20 cellular contexts compared by ENCODE assay signal in the genomic region with DNA sequence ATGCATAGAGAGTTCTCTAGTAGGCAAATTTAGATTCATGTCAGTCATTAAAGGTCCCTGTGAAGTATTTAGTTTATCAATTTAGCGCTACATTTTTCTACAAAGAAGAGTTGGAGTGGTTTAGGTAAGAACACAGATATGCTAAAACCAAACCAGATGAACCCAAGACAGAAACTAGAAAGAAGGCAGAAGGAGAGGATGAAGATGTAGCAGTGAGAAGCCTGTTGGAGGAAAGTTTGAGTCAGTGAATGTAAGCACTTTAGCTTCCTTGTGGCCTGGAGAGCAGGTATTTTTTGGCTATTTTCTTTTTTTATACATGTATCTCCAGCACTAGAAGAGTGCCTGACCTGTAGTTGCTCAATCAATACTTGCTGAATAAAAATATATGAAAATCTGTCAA.
"Had no signal": no experiment of that assay in that cellular context is flagged by ENCODE, and none has a peak within 500 bp of the region (broad histone marks: within the 10 kb centered on the region; RNA-seq: fewer than 3 reads in every experiment).

No MANE protein-coding gene starts in this region.

- H3K36me3 ChIP-seq: cardiac muscle cell, prostate gland, right atrium auricular region, thoracic aorta, upper lobe of left lung had no signal

- H3K27me3 ChIP-seq: cardiac muscle cell, dorsolateral prefrontal cortex, hepatocyte, right atrium auricular region, upper lobe of left lung had no signal

- H3K36me3 Mint-ChIP-seq: naive B cell had no signal

- H3K4me3 Mint-ChIP-seq: activated naive CD8-positive, alpha-beta T cell; endodermal cell; naive B cell; T-helper 2 cell treated with Interferon-gamma antibody and Interleukin-4, amounts not matched to agents 5 μg/mL and 100 μg/mL, for 36 hours had no signal

- H3K27ac ChIP-seq: cardiac muscle cell, dorsolateral prefrontal cortex, epithelial cell of prostate, foreskin keratinocyte, hepatocyte, prostate gland, right atrium auricular region, thoracic aorta, upper lobe of left lung had no signal

- H3K4me1 ChIP-seq: foreskin keratinocyte, prostate gland, right atrium auricular region, upper lobe of left lung had no signal

- ATAC-seq: foreskin keratinocyte, mucosa of descending colon had no signal

- H3K27me3 Mint-ChIP-seq: naive B cell had no signal

- H3K27ac Mint-ChIP-seq: activated naive CD8-positive, alpha-beta T cell; endodermal cell; T-helper 2 cell treated with Interferon-gamma antibody and Interleukin-4, amounts not matched to agents 5 μg/mL and 100 μg/mL, for 36 hours had no signal

- DNase-seq: activated CD4-positive, alpha-beta T cell treated with anti-CD3 and anti-CD28 coated beads, Interleukin-2, amount 50 U/mL, for 1 hour; activated effector memory CD4-positive, alpha-beta T cell treated with Interleukin-2 at 50 U/mL for 16 hours; amygdala; dorsolateral prefrontal cortex; endodermal cell; foreskin keratinocyte; mesenchymal stem cell; mucosa of descending colon; naive B cell; stimulated activated CD4-positive, alpha-beta T cell treated with anti-CD3 and anti-CD28 coated beads, Interleukin-2, amount 100 ng/mL, for 24 hours; SW 1271; upper lobe of left lung had no signal

- H3K9me3 ChIP-seq: mucosa of descending colon, prostate gland, right atrium auricular region, thoracic aorta, upper lobe of left lung had no signal

- H3K4me3 ChIP-seq: cardiac muscle cell, dorsolateral prefrontal cortex, hepatocyte, mucosa of descending colon, prostate gland, right atrium auricular region, thoracic aorta, upper lobe of left lung had no signal
